ENCODE assay signal across 8 cellular contexts in genomic region chrX:115679460-115679859, GRCh38.
DNase-seq lines count a peak whose midpoint lies in the region; ATAC-seq and TF ChIP-seq lines count a peak whose summit lies in the region.

No MANE protein-coding gene starts in this region.

- no peak overlapping the region for H2BK12ac ChIP-seq in neuronal stem cell (ENCODE audit: low read length)

- H3K18ac ChIP-seq in neuronal stem cell (ENCODE audit: low read length), result no peak overlapping the region

- H3K4me2 ChIP-seq in neuronal stem cell (ENCODE audit: insufficient read depth, low read length, poor library complexity, severe bottlenecking), result no peak overlapping the region

- no peak overlapping the region for H3K14ac ChIP-seq in neuronal stem cell (ENCODE audit: low read length)

- no peak overlapping the region for H3K23ac ChIP-seq in neuronal stem cell (ENCODE audit: low read depth, low read length, poor library complexity)

- no peak overlapping the region for H2BK120ac ChIP-seq in neuronal stem cell (ENCODE audit: low read depth, low read length)

- ATAC-seq in GM18909 (IDR thresholded peaks at IDR 0.05; ENCODE audit: poor library complexity, unreplicated experiment) (no peak), HG02973 (IDR thresholded peaks at IDR 0.05; ENCODE audit: unreplicated experiment) (no peak)

- no CpG with 5 or more reads among the region's 7 CpGs for WGBS in neuronal stem cell (ENCODE audit: extremely low coverage in 2 of 2, insufficient read length in 2 of 2, insufficient replicate concordance in 1 of 2), 2 donors

- H3K27ac ChIP-seq in neuronal stem cell (replicated peaks; ENCODE audit: low read length), result no peak overlapping the region

- no peaks in the 10 kb centered on the region for H3K9me3 ChIP-seq in neuronal stem cell (replicated peaks in 1 of 2; ENCODE audit: control insufficient read depth in 2 of 2, insufficient read depth in 1 of 2, low read depth in 1 of 2, low read length in 2 of 2)
- H3K9me3 ChIP-seq in MG63, result no peaks in the 10 kb centered on the region

- peak; percentile 35 for TF ChIP-seq CTCF in GM12873 (IDR thresholded peaks at IDR 0.05; ENCODE audit: insufficient read depth, low read depth, low read length, missing control alignments)

- no peak overlapping the region for H3K9ac ChIP-seq in neuronal stem cell (ENCODE audit: low read depth, low read length, poor library complexity)

- H3K79me1 ChIP-seq in neuronal stem cell (ENCODE audit: low read depth, low read length), result no peaks in the 10 kb centered on the region

- peak overlapping the region; percentile 64 for H2AFZ ChIP-seq in neuronal stem cell (ENCODE audit: low read length)

- no peak overlapping the region for H2BK15ac ChIP-seq in neuronal stem cell (ENCODE audit: low read length)

- H3K36me3 ChIP-seq in neuronal stem cell (replicated peaks in 1 of 2; ENCODE audit: control insufficient read depth in 2 of 2, insufficient read depth in 2 of 2, low read length in 2 of 2), result no peaks in the 10 kb centered on the region
- no peaks in the 10 kb centered on the region for H3K36me3 ChIP-seq in MG63

- H2AK5ac ChIP-seq in neuronal stem cell (ENCODE audit: low read depth, low read length), result no peak overlapping the region

- no peak overlapping the region for H4K8ac ChIP-seq in neuronal stem cell (ENCODE audit: low read depth, low read length)

- DNase-seq in NCI-H1694 treated with DMSO at 0.1 percent for 48 hours (lab: John Stamatoyannopoulos, UW) (peak; percentile 60), brain pericyte (ENCODE audit: low read depth, low spot score) (peak; percentile 4), neuronal stem cell (ENCODE audit: low spot score) (no peak), NCI-H1048 (lab: John Stamatoyannopoulos, UW) (no peak), MG63 (no peak)

- peaks cover 0 to 6% (median 0%) of the 10 kb centered on the region in 3 experiments for H3K27me3 ChIP-seq in neuronal stem cell (ENCODE audit: control insufficient read depth in 3 of 3, insufficient read depth in 3 of 3, low read depth in 1 of 3, low read length in 3 of 3)
- H3K27me3 ChIP-seq in MG63, result no peaks in the 10 kb centered on the region

- H3K4ac ChIP-seq in neuronal stem cell (ENCODE audit: low read length), result no peak overlapping the region

- H3K4me1 ChIP-seq in neuronal stem cell (ENCODE audit: control insufficient read depth in 2 of 2, insufficient read depth in 1 of 2, low read depth in 1 of 2, low read length in 2 of 2), result peaks cover 0 to 2% of the 10 kb centered on the region in 2 donors

- no peak overlapping the region for H2BK5ac ChIP-seq in neuronal stem cell (ENCODE audit: low read length)

- no peak overlapping the region for H4K91ac ChIP-seq in neuronal stem cell (ENCODE audit: low read depth, low read length, poor library complexity)

- H3K4me3 ChIP-seq in neuronal stem cell (ENCODE audit: low read length in 2 of 2) (no peak overlapping the region), MG63 (no peak overlapping the region)

Comparison
In these comparisons a context has a peak if more than half of its experiments do, and no peak if none do; other contexts are left out.
1. DNase-seq: peak in NCI-H1694 treated with DMSO at 0.1 percent for 48 hours (single experiment) and brain pericyte (single experiment); none in neuronal stem cell (single experiment), NCI-H1048 (single experiment) and MG63 (single experiment).